22 cellular contexts compared by ENCODE assay signal in genomic region chr9:8346291-8346690, GRCh38.
A peak's percentile ranks its signal among the peaks of the same experiment; 100 is the strongest.
DNase-seq lines count a peak whose midpoint lies in the region; ATAC-seq and TF ChIP-seq lines count a peak whose summit lies in the region.
"Had no signal": no experiment of that assay in that cellular context is flagged by ENCODE, and none has a peak within 500 bp of the region (broad histone marks: within the 10 kb centered on the region; RNA-seq: fewer than 3 reads in every experiment).

No MANE protein-coding gene starts in this region.

- no peaks in the 10 kb centered on the region for H3K36me3 ChIP-seq in BLaER1 treated with 17β-estradiol and CSF1 and Interleukin-3, amounts not matched to agents 10 nM and 100 nM
- no peaks in the 10 kb centered on the region; the same call in 1 of the 2 replicates for H3K36me3 ChIP-seq in SJCRH30
- H3K36me3 ChIP-seq: SJSA1 had no signal

- no peak for TF ChIP-seq CTCF in choroid plexus epithelial cell (conservative IDR thresholded peaks at IDR 0.05; ENCODE audit: low read depth, low read length)

- no peak overlapping the region for H3K27ac ChIP-seq in BLaER1 treated with 17β-estradiol and CSF1 and Interleukin-3, amounts not matched to agents 10 nM and 100 nM
- peak overlapping the region; percentile 12; the same call in 1 of the 2 replicates for H3K27ac ChIP-seq in SJCRH30
- H3K27ac ChIP-seq: PC-9, SJSA1 had no signal

- H3K9me3 ChIP-seq in BLaER1 treated with 17β-estradiol and CSF1 and Interleukin-3, amounts not matched to agents 10 nM and 100 nM (replicated peaks in 1 of 11): peaks cover 0 to 8% (median 0%) of the 10 kb centered on the region in 11 experiments; a peak in 3 of 22 replicates
- no peaks in the 10 kb centered on the region for H3K9me3 ChIP-seq in SJCRH30 (replicated peaks)
- H3K9me3 ChIP-seq: SJSA1 had no signal

- H3K27me3 ChIP-seq in BLaER1 treated with 17β-estradiol and CSF1 and Interleukin-3, amounts not matched to agents 10 nM and 100 nM: no peaks in the 10 kb centered on the region
- no peaks in the 10 kb centered on the region for H3K27me3 ChIP-seq in SJCRH30
- H3K27me3 ChIP-seq: SJSA1 had no signal

- no peak for ATAC-seq in GM21381 (IDR thresholded peaks at IDR 0.05; ENCODE audit: unreplicated experiment)
- ATAC-seq: GM12878, GM23338, HCT116 had no signal

- H3K9ac ChIP-seq in BLaER1 treated with 17β-estradiol and CSF1 and Interleukin-3, amounts not matched to agents 10 nM and 100 nM: no peak overlapping the region

- peak overlapping the region in 6 of 11 experiments; percentile 3 to 28 (median 22); a peak in 5 of 22 replicates for H3K4me2 ChIP-seq in BLaER1 treated with 17β-estradiol and CSF1 and Interleukin-3, amounts not matched to agents 10 nM and 100 nM
- H3K4me2 ChIP-seq: GM23338, PC-9 had no signal

- H3K4me3 ChIP-seq in BLaER1 treated with 17β-estradiol and CSF1 and Interleukin-3, amounts not matched to agents 10 nM and 100 nM: no peak overlapping the region
- no peak overlapping the region for H3K4me3 ChIP-seq in SJCRH30
- no peak overlapping the region for H3K4me3 ChIP-seq in choroid plexus epithelial cell (ENCODE audit: low read depth, low read length)
- H3K4me3 ChIP-seq: GM12878, GM23338, PC-9, SJSA1 had no signal

- H4K20me1 ChIP-seq in BLaER1 treated with 17β-estradiol and CSF1 and Interleukin-3, amounts not matched to agents 10 nM and 100 nM: no peaks in the 10 kb centered on the region

- peaks cover 0 to 17% (median 9%) of the 10 kb centered on the region in 10 experiments; a peak in 13 of 20 replicates for H3K4me1 ChIP-seq in BLaER1 treated with 17β-estradiol and CSF1 and Interleukin-3, amounts not matched to agents 10 nM and 100 nM
- peaks cover 6% of the 10 kb centered on the region for H3K4me1 ChIP-seq in SJCRH30
- H3K4me1 ChIP-seq: SJSA1 had no signal

- peak; percentile 20 to 22 for DNase-seq in SJCRH30
- DNase-seq in choroid plexus epithelial cell (ENCODE audit: low read depth): peak; percentile 41
- peak; percentile 67 for DNase-seq in kidney tubule cell (ENCODE audit: low spot score)
- DNase-seq in NCI-H2171 treated with DMSO at 0.1 percent for 48 hours (lab: John Stamatoyannopoulos, UW): no peak
- no peak for DNase-seq in AG08396 (ENCODE audit: low spot score)
- DNase-seq in AML-193 (lab: John Stamatoyannopoulos, UW): no peak
- DNase-seq: CD4-positive, CD25-positive, alpha-beta regulatory T cell; COR-L47; DMS153; KBM-7; NCI-H1105 treated with DMSO at 0.1 percent for 48 hours; NCI-H1694; NCI-H2081 treated with DMSO at 0.1 percent for 48 hours; NCI-H510A treated with DMSO at 0.1 percent for 48 hours; NCI-H82; PC-9 had no signal

Comparison
In these comparisons a context has a peak if more than half of its experiments do, and no peak if none do; other contexts are left out.
1. DNase-seq: peak in SJCRH30 (2 of 2), choroid plexus epithelial cell (single experiment) and kidney tubule cell (single experiment); none in NCI-H2171 treated with DMSO at 0.1 percent for 48 hours (single experiment), AG08396 (single experiment) and AML-193 (0 of 2).